Comparison of ENCODE assay signal across 19 cellular contexts in genomic region chr18:56927795-56928194, GRCh38.
DNase-seq lines count a peak whose midpoint lies in the region; ATAC-seq, FAIRE-seq and TF ChIP-seq lines count a peak whose summit lies in the region.
"Had no signal": no experiment of that assay in that cellular context is flagged by ENCODE, and none has a peak within 500 bp of the region (broad histone marks: within the 10 kb centered on the region; RNA-seq: fewer than 3 reads in every experiment).

No MANE protein-coding gene starts in this region.

- peak; percentile 78 for FAIRE-seq in D721Med (lab: Jason Lieb, UNC)
- FAIRE-seq: A204.1, G401.6, GM12892, GM19239, K562 had no signal

- H3K9me3 Mint-ChIP-seq in stimulated activated effector memory CD8-positive, alpha-beta T cell treated with anti-CD3 and anti-CD28 coated beads, Interleukin-12 subunit alpha, Interleukin-12 subunit beta, amount 100 ng/mL, for 72 hours = no peaks in the 10 kb centered on the region
- H3K9me3 Mint-ChIP-seq: CD4-positive, CD25-positive, alpha-beta regulatory T cell; CD8-positive, alpha-beta memory T cell had no signal

- ATAC-seq in GM18868 (IDR thresholded peaks at IDR 0.05; ENCODE audit: unreplicated experiment) (peak; percentile 74), HG03039 (IDR thresholded peaks at IDR 0.05; ENCODE audit: unreplicated experiment) (peak; percentile 49), HG03342 (IDR thresholded peaks at IDR 0.05; ENCODE audit: unreplicated experiment) (no peak)
- peak; percentile 94 for ATAC-seq in stimulated activated effector memory CD8-positive, alpha-beta T cell treated with anti-CD3 and anti-CD28 coated beads, Interleukin-12 subunit alpha, Interleukin-12 subunit beta, amount 100 ng/mL, for 72 hours
- ATAC-seq: K562 had no signal

- H3K36me3 Mint-ChIP-seq in stimulated activated effector memory CD8-positive, alpha-beta T cell treated with anti-CD3 and anti-CD28 coated beads, Interleukin-12 subunit alpha, Interleukin-12 subunit beta, amount 100 ng/mL, for 72 hours = no peaks in the 10 kb centered on the region

- H3K4me3 Mint-ChIP-seq in stimulated activated effector memory CD8-positive, alpha-beta T cell treated with anti-CD3 and anti-CD28 coated beads, Interleukin-12 subunit alpha, Interleukin-12 subunit beta, amount 100 ng/mL, for 72 hours = no peak overlapping the region
- H3K4me3 Mint-ChIP-seq: CD4-positive, CD25-positive, alpha-beta regulatory T cell; CD8-positive, alpha-beta memory T cell had no signal

- DNase-seq in D721Med (ENCODE audit: insufficient read length, low spot score) (no peak), islet precursor cell (no peak)
- peak in 1 of 2 donors; percentile 52 for DNase-seq in stimulated activated effector memory CD8-positive, alpha-beta T cell treated with anti-CD3 and anti-CD28 coated beads, Interleukin-12 subunit alpha, Interleukin-12 subunit beta, amount 100 ng/mL, for 72 hours (ENCODE audit: low spot score in 2 of 2)
- DNase-seq: ACHN; BE2C; C1 segment of cervical spinal cord; CD4-positive, CD25-positive, alpha-beta regulatory T cell; CD8-positive, alpha-beta memory T cell; COR-L47; HCEC 1CT; IMR-90 had no signal

- TF ChIP-seq CTCF in D721Med (IDR thresholded peaks at IDR 0.05; ENCODE audit: insufficient read depth, missing control alignments) = no peak

- no peak overlapping the region for H3K27ac Mint-ChIP-seq in stimulated activated effector memory CD8-positive, alpha-beta T cell treated with anti-CD3 and anti-CD28 coated beads, Interleukin-12 subunit alpha, Interleukin-12 subunit beta, amount 100 ng/mL, for 72 hours

- peaks cover 6% of the 10 kb centered on the region for H3K4me1 Mint-ChIP-seq in stimulated activated effector memory CD8-positive, alpha-beta T cell treated with anti-CD3 and anti-CD28 coated beads, Interleukin-12 subunit alpha, Interleukin-12 subunit beta, amount 100 ng/mL, for 72 hours
